In the genomic region with DNA sequence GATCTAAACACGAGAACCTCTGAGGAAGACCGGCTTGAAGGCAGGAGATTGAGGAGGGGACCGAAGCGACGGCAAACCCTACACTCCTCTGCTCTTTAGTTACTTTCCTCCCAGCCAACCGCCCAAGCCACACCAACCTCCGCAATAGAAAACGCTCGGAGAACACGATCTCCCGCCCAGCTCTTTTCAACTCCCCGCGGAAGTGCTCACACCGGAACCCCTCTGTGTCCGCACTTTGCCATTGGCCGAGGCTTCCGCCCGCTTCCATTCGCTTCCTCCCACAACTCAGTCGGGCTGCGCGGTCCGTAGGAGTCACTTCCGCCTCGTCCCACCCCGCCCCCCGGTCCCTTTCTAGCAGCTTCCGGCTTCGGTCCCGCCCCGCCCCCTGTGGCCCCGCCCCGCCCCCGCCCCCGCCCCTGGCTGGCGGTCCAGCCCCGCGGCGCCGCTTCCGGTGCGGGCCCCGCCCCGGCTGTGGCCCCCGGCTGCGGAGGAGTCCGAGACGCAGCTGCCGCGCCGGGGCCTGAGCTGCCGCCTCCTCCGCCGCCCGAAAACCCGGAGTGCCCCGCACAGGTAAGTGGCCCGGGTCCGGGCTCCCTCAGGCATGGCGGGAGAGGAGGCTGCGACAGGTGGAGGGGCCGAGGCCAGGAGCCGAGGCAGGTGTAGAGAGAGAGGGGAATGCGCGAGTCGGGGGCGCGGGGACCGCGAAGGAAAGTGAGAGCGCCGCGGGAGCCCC, we compare ENCODE assay signal across 1 cellular context.
TF ChIP-seq lines count a peak whose summit lies in the region.

Gene ARID3B, plus strand, starts transcription at position 460 of the 733 bp plus-strand sequence. CDS start 2,717 bp downstream, outside the sequence.

TF ChIP-seq in HCT116, 20 proteins besides CTCF, POLR2A, EP300 and RAD21 (continued from another document):
- TF ChIP-seq, protein P1, sequence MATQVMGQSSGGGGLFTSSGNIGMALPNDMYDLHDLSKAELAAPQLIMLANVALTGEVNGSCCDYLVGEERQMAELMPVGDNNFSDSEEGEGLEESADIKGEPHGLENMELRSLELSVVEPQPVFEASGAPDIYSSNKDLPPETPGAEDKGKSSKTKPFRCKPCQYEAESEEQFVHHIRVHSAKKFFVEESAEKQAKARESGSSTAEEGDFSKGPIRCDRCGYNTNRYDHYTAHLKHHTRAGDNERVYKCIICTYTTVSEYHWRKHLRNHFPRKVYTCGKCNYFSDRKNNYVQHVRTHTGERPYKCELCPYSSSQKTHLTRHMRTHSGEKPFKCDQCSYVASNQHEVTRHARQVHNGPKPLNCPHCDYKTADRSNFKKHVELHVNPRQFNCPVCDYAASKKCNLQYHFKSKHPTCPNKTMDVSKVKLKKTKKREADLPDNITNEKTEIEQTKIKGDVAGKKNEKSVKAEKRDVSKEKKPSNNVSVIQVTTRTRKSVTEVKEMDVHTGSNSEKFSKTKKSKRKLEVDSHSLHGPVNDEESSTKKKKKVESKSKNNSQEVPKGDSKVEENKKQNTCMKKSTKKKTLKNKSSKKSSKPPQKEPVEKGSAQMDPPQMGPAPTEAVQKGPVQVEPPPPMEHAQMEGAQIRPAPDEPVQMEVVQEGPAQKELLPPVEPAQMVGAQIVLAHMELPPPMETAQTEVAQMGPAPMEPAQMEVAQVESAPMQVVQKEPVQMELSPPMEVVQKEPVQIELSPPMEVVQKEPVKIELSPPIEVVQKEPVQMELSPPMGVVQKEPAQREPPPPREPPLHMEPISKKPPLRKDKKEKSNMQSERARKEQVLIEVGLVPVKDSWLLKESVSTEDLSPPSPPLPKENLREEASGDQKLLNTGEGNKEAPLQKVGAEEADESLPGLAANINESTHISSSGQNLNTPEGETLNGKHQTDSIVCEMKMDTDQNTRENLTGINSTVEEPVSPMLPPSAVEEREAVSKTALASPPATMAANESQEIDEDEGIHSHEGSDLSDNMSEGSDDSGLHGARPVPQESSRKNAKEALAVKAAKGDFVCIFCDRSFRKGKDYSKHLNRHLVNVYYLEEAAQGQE (IDR thresholded peaks at IDR 0.05; ENCODE audit: low read depth), result no peak
- TF ChIP-seq EZH2 (IDR thresholded peaks at IDR 0.05) (no peak), JUND (IDR thresholded peaks at IDR 0.05) (no peak), CBX3 (IDR thresholded peaks at IDR 0.05; ENCODE audit: low read depth) (no peak), ELF1 (IDR thresholded peaks at IDR 0.05; ENCODE audit: borderline replicate concordance, low read depth) (peak; percentile 84), FOSL1 (IDR thresholded peaks at IDR 0.05; ENCODE audit: low read depth) (no peak), CEBPB (IDR thresholded peaks at IDR 0.05; ENCODE audit: low read depth) (no peak), ZBTB33 (IDR thresholded peaks at IDR 0.05; ENCODE audit: extremely low read depth, insufficient replicate concordance, low read length) (peak; percentile 35), EZH2phosphoT487 (IDR thresholded peaks at IDR 0.05; ENCODE audit: borderline replicate concordance) (no peak), SIN3A (IDR thresholded peaks at IDR 0.05; ENCODE audit: low read depth) (peak; percentile 91), SRF (IDR thresholded peaks at IDR 0.05; ENCODE audit: low read depth) (no peak), POLR2AphosphoS5 (IDR thresholded peaks at IDR 0.05; ENCODE audit: low read depth, low read length) (peak; percentile 85), TCF7L2 (IDR thresholded peaks at IDR 0.05; ENCODE audit: borderline replicate concordance, extremely low read depth, insufficient read depth, insufficient read length) (peak; percentile 94), EGR1 (IDR thresholded peaks at IDR 0.05; ENCODE audit: low read depth) (peak; percentile 39; the same call in 1 of the 2 replicates), ZFX (IDR thresholded peaks at IDR 0.05) (peak; percentile 25; the same call in 1 of the 2 replicates), ATF3 (IDR thresholded peaks at IDR 0.05) (no peak)
- TF ChIP-seq, protein P2, sequence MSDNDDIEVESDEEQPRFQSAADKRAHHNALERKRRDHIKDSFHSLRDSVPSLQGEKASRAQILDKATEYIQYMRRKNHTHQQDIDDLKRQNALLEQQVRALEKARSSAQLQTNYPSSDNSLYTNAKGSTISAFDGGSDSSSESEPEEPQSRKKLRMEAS (IDR thresholded peaks at IDR 0.05), result peak; percentile 65
TF ChIP-seq in HCT116: peak in this region for 10.
